Comparison of ENCODE assay signal across 9 cellular contexts in genomic region chr17:8080208-8080798, GRCh38. TPM values are rescaled to one million over a fixed set of nuclear protein-coding genes. Genes with fewer than 3 reads are reported as not detected.
A peak's percentile ranks its signal among the peaks of the same experiment; 100 is the strongest.
DNase-seq lines count a peak whose midpoint lies in the region; ATAC-seq and TF ChIP-seq lines count a peak whose summit lies in the region.
"Had no signal": no experiment of that assay in that cellular context is flagged by ENCODE, and none has a peak within 500 bp of the region (broad histone marks: within the 10 kb centered on the region; RNA-seq: fewer than 3 reads in every experiment).

No MANE protein-coding gene starts in this region.

- H3K9me3 ChIP-seq in Peyer's patch (no peaks in the 10 kb centered on the region), fibroblast of lung (ENCODE audit: control insufficient read depth, insufficient read depth, low read depth, low read length) (no peaks in the 10 kb centered on the region)

- H3K4me1 ChIP-seq in Peyer's patch: peaks cover 0 to 18% (median 6%) of the 10 kb centered on the region in 4 donors
- H3K4me1 ChIP-seq in fibroblast of lung (ENCODE audit: control insufficient read depth, extremely low read depth, insufficient read depth, low read length): peaks cover 2% of the 10 kb centered on the region

- no peaks in the 10 kb centered on the region for H3K36me3 Mint-ChIP-seq in Calu3 (ENCODE audit: insufficient read depth, unreplicated experiment)

- peak overlapping the region in 3 of 4 donors; percentile 45 to 72 (median 51) for H3K4me3 ChIP-seq in Peyer's patch
- H3K4me3 ChIP-seq in fibroblast of lung (replicated peaks in 1 of 4; ENCODE audit: control extremely low read depth in 1 of 4, insufficient read depth in 1 of 4, low read depth in 3 of 4, low read length in 4 of 4): peak overlapping the region in 1 of 4 experiments; percentile 46

- H3K27ac ChIP-seq in Peyer's patch: peak overlapping the region in 1 of 4 donors; percentile 85
- H3K27ac ChIP-seq in fibroblast of lung (ENCODE audit: insufficient read depth, low read length): no peak overlapping the region
- H3K27ac ChIP-seq: HL-60 had no signal

- H3K27ac Mint-ChIP-seq in Calu3 (ENCODE audit: unreplicated experiment): no peak overlapping the region

- H4K20me1 ChIP-seq in fibroblast of lung (ENCODE audit: control insufficient read depth, extremely low read depth, insufficient read depth, low read length): no peaks in the 10 kb centered on the region

- H3K36me3 ChIP-seq in Peyer's patch: no peaks in the 10 kb centered on the region
- no peaks in the 10 kb centered on the region for H3K36me3 ChIP-seq in fibroblast of lung (ENCODE audit: control insufficient read depth, insufficient read depth, low read length)

- peak overlapping the region; percentile 93 for H3K4me2 ChIP-seq in fibroblast of lung (ENCODE audit: extremely low read depth, insufficient read depth, low read length)

- TF ChIP-seq CTCF in Calu3 (IDR thresholded peaks at IDR 0.05; ENCODE audit: unreplicated experiment) (no peak), Peyer's patch (IDR thresholded peaks at IDR 0.05) (no peak), fibroblast of lung (conservative IDR thresholded peaks at IDR 0.05 in 1 of 2, IDR thresholded peaks at IDR 0.05 in 1 of 2; ENCODE audit: low read depth in 1 of 2, low read length in 2 of 2) (no peak)

- H3K79me2 ChIP-seq in fibroblast of lung (ENCODE audit: control insufficient read depth, insufficient read depth, low read length): no peaks in the 10 kb centered on the region

- no peak for TF ChIP-seq POLR2A in Peyer's patch (IDR thresholded peaks at IDR 0.05)

- no peaks in the 10 kb centered on the region for H3K4me1 Mint-ChIP-seq in Calu3 (ENCODE audit: low read depth, unreplicated experiment)

- peaks cover 47% of the 10 kb centered on the region for H3K27me3 Mint-ChIP-seq in Calu3 (ENCODE audit: unreplicated experiment)

- no peak overlapping the region for H3K9ac ChIP-seq in fibroblast of lung (ENCODE audit: insufficient read depth, low read length)

- H3K9me3 Mint-ChIP-seq in Calu3 (ENCODE audit: low read depth, unreplicated experiment): no peaks in the 10 kb centered on the region

- no peak for DNase-seq in Calu3
- no peak for DNase-seq in Peyer's patch
- no peak for DNase-seq in fibroblast of lung (ENCODE audit: low read depth in 2 of 2)
- DNase-seq in posterior vena cava (ENCODE audit: low spot score): peak; percentile 40
- DNase-seq in NCI-H446 treated with DMSO at 0.1 percent for 48 hours (lab: John Stamatoyannopoulos, UW): no peak
- DNase-seq in activated CD8-positive, alpha-beta memory T cell treated with anti-CD3 and anti-CD28 coated beads, Interleukin-2, amount 50 U/mL, for 48 hours: no peak
- DNase-seq in globus pallidus (ENCODE audit: low spot score): no peak

- CTCF ChIA-PET in Calu3 (lab: Charles Lee): interaction anchor here (1.1 kb wide), 1 partner anchor 30 kb away, joined by 4 read pairs; no protein-coding TSS in a partner anchor

- peak overlapping the region; percentile 67 for H3K4me3 Mint-ChIP-seq in Calu3 (ENCODE audit: low read depth, unreplicated experiment)

- BruUV-seq in Calu3 (replicated peaks; lab: Mats Ljungman, UMichigan): no TSS peak

- H3K27me3 ChIP-seq in Peyer's patch (no peaks in the 10 kb centered on the region), fibroblast of lung (ENCODE audit: control insufficient read depth, insufficient read depth, low read length) (peaks cover 26% of the 10 kb centered on the region)

- intact Hi-C loops in Calu3 (cut with micrococcal nuclease; ENCODE audit: unreplicated experiment) (loop anchor here (5.0 kb wide), 1 partner anchor 37 kb away; the partner anchor contains the start of gene ALOXE3), posterior vena cava (cut with DNase I) (no loop called here)

- no peak overlapping the region for H2AFZ ChIP-seq in fibroblast of lung (ENCODE audit: low read length)

- ATAC-seq in HG03460 (IDR thresholded peaks at IDR 0.05; ENCODE audit: unreplicated experiment): no peak

RNA-seq across cellular contexts. Expression of gene ALOX12B, which starts 7.2 kb away (rescaled TPM):
- total RNA-seq in Calu3 (2022) (not detected in 2 replicates), Peyer's patch (under 1 TPM in 1 of 4 donors, not detected in 3; 0.83 TPM), fibroblast of lung (not detected in 2 replicates), posterior vena cava (not detected)
- not detected in 2 replicates for polyA plus RNA-seq in fibroblast of lung
- polyA plus RNA-seq in fibroblast of lung (2012): not detected in 2 replicates
- polyA minus RNA-seq in fibroblast of lung (ENCODE audit: low replicate concordance): not detected in 2 replicates

RNA-seq across cellular contexts. Expression of gene ALOXE3, which starts 38.0 kb away (rescaled TPM):
- 0.20 TPM in 1 of 2 replicates, not detected in the other for total RNA-seq in Calu3 (2022)
- total RNA-seq in Peyer's patch: not detected
- not detected in 2 replicates for total RNA-seq in fibroblast of lung
- 0.01 and 0.03 TPM in 2 replicates for polyA plus RNA-seq in fibroblast of lung
- polyA plus RNA-seq in fibroblast of lung (2012): not detected in 2 replicates
- polyA minus RNA-seq in fibroblast of lung (ENCODE audit: low replicate concordance): not detected in 2 replicates
- not detected for total RNA-seq in posterior vena cava

RNA-seq across cellular contexts. Expression of gene ALOX15B, which starts 41.4 kb away (rescaled TPM):
- total RNA-seq in Calu3 (2022) (not detected in 2 replicates), Peyer's patch (1 to 10 TPM in 3 of 4 donors, under 1 TPM in 1; 0.70 to 4.1 (median 2.1) TPM), fibroblast of lung (not detected in 2 replicates), posterior vena cava (1 to 10 TPM in 1 of 2 donors, under 1 TPM in 1; 0.48 to 3.3 TPM)
- not detected in 2 replicates for polyA plus RNA-seq in fibroblast of lung
- polyA plus RNA-seq in fibroblast of lung (2012): not detected in 2 replicates
- not detected in 2 replicates for polyA minus RNA-seq in fibroblast of lung (ENCODE audit: low replicate concordance)

RNA-seq across cellular contexts. Expression of gene HES7, which starts 43.6 kb away (rescaled TPM):
- total RNA-seq in Calu3 (2022): 0.28 and 0.69 TPM in 2 replicates
- not detected for total RNA-seq in Peyer's patch
- total RNA-seq in fibroblast of lung: under 0.01 TPM in 1 of 2 replicates, not detected in the other
- polyA plus RNA-seq in fibroblast of lung: not detected in 2 replicates
- polyA plus RNA-seq in fibroblast of lung (2012): not detected in 2 replicates
- polyA minus RNA-seq in fibroblast of lung (ENCODE audit: low replicate concordance): not detected in 2 replicates
- under 1 TPM in 1 of 2 donors, not detected in 1; 0.67 TPM for total RNA-seq in posterior vena cava
